In genomic region chr2:16161085-16161565, GRCh38 we compare ENCODE assay signal across 15 cellular contexts.
DNase-seq lines count a peak whose midpoint lies in the region; ATAC-seq and TF ChIP-seq lines count a peak whose summit lies in the region.
"Had no signal": no experiment of that assay in that cellular context is flagged by ENCODE, and none has a peak within 500 bp of the region (broad histone marks: within the 10 kb centered on the region; RNA-seq: fewer than 3 reads in every experiment).

No MANE protein-coding gene starts in this region.

- H3K27me3 ChIP-seq in BE2C = no peaks in the 10 kb centered on the region
- H3K27me3 ChIP-seq: BLaER1 treated with 17β-estradiol and CSF1 and Interleukin-3, amounts not matched to agents 10 nM and 100 nM had no signal

- H3K27me3 Mint-ChIP-seq in osteocyte (ENCODE audit: unreplicated experiment) = no peaks in the 10 kb centered on the region
- H3K27me3 Mint-ChIP-seq in activated CD8-positive, alpha-beta memory T cell treated with anti-CD3 and anti-CD28 coated beads, Interleukin-2, amount 10 ng/mL, durations not matched to agents 7 days and 5 days = no peaks in the 10 kb centered on the region
- H3K27me3 Mint-ChIP-seq in natural killer cell (ENCODE audit: low read depth in 2 of 2) = peaks cover 0 to 2% of the 10 kb centered on the region in 2 donors

- ATAC-seq in activated CD8-positive, alpha-beta memory T cell treated with anti-CD3 and anti-CD28 coated beads, Interleukin-2, amount 10 ng/mL, durations not matched to agents 7 days and 5 days = no peak
- no peak for ATAC-seq in natural killer cell
- ATAC-seq: CD8-positive, alpha-beta T cell had no signal

- H3K36me3 Mint-ChIP-seq in osteocyte (ENCODE audit: unreplicated experiment) (no peaks in the 10 kb centered on the region), natural killer cell (no peaks in the 10 kb centered on the region)
- H3K36me3 Mint-ChIP-seq in activated CD8-positive, alpha-beta memory T cell treated with anti-CD3 and anti-CD28 coated beads, Interleukin-2, amount 10 ng/mL, durations not matched to agents 7 days and 5 days = no peaks in the 10 kb centered on the region
- H3K36me3 Mint-ChIP-seq: CD8-positive, alpha-beta T cell had no signal

- intact Hi-C loops in natural killer cell (cut with micrococcal nuclease) = no loop called here

- CTCF ChIA-PET in activated CD8-positive, alpha-beta memory T cell treated with anti-CD3 and anti-CD28 coated beads, Interleukin-2, amount 10 ng/mL, durations not matched to agents 7 days and 5 days (lab: Charles Lee) = no interaction called here

- DNase-seq in BE2C (peak; percentile 90), SK-N-DZ (ENCODE audit: low spot score) (peak; percentile 96), osteocyte (ENCODE audit: extremely low spot score, unreplicated experiment) (peak; percentile 21), NCI-H526 (lab: John Stamatoyannopoulos, UW) (no peak), natural killer cell (no peak)
- no peak for DNase-seq in activated CD8-positive, alpha-beta memory T cell treated with anti-CD3 and anti-CD28 coated beads, Interleukin-2, amount 10 ng/mL, durations not matched to agents 7 days and 5 days
- DNase-seq: 8988T; ACHN; Caco-2; Calu3; CD4-positive, alpha-beta T cell; CD8-positive, alpha-beta T cell; DMS79 treated with DMSO at 0.1 percent for 48 hours; GF-D8 had no signal

- peaks cover 19% of the 10 kb centered on the region for H3K9me3 Mint-ChIP-seq in osteocyte (ENCODE audit: unreplicated experiment)
- H3K9me3 Mint-ChIP-seq in activated CD8-positive, alpha-beta memory T cell treated with anti-CD3 and anti-CD28 coated beads, Interleukin-2, amount 10 ng/mL, durations not matched to agents 7 days and 5 days (ENCODE audit: low read depth) = no peaks in the 10 kb centered on the region
- H3K9me3 Mint-ChIP-seq in natural killer cell = no peaks in the 10 kb centered on the region
- H3K9me3 Mint-ChIP-seq: CD4-positive, alpha-beta T cell; CD8-positive, alpha-beta T cell had no signal

- H3K9me3 ChIP-seq in BE2C = peaks cover 16% of the 10 kb centered on the region
- H3K9me3 ChIP-seq: BLaER1 treated with 17β-estradiol and CSF1 and Interleukin-3, amounts not matched to agents 10 nM and 100 nM; Caco-2 had no signal

- H3K36me3 ChIP-seq in BE2C = no peaks in the 10 kb centered on the region
- H3K36me3 ChIP-seq: BLaER1 treated with 17β-estradiol and CSF1 and Interleukin-3, amounts not matched to agents 10 nM and 100 nM had no signal

- H3K4me1 Mint-ChIP-seq in osteocyte (ENCODE audit: unreplicated experiment) (no peaks in the 10 kb centered on the region), natural killer cell (no peaks in the 10 kb centered on the region)
- no peaks in the 10 kb centered on the region for H3K4me1 Mint-ChIP-seq in activated CD8-positive, alpha-beta memory T cell treated with anti-CD3 and anti-CD28 coated beads, Interleukin-2, amount 10 ng/mL, durations not matched to agents 7 days and 5 days

- no peak overlapping the region for H3K27ac Mint-ChIP-seq in osteocyte (ENCODE audit: unreplicated experiment)
- H3K27ac Mint-ChIP-seq in activated CD8-positive, alpha-beta memory T cell treated with anti-CD3 and anti-CD28 coated beads, Interleukin-2, amount 10 ng/mL, durations not matched to agents 7 days and 5 days = no peak overlapping the region
- H3K27ac Mint-ChIP-seq in natural killer cell = no peak overlapping the region
- H3K27ac Mint-ChIP-seq: CD4-positive, alpha-beta T cell; CD8-positive, alpha-beta T cell had no signal

- TF ChIP-seq CTCF in BE2C (IDR thresholded peaks at IDR 0.05; ENCODE audit: low read depth, low read length) (no peak), osteocyte (IDR thresholded peaks at IDR 0.05) (no peak), natural killer cell (IDR thresholded peaks at IDR 0.05) (no peak)

- H3K4me1 ChIP-seq in BE2C = peaks cover 5% of the 10 kb centered on the region
- H3K4me1 ChIP-seq: BLaER1 treated with 17β-estradiol and CSF1 and Interleukin-3, amounts not matched to agents 10 nM and 100 nM; Caco-2 had no signal

- H3K4me3 Mint-ChIP-seq in osteocyte (ENCODE audit: unreplicated experiment) (no peak overlapping the region), natural killer cell (no peak overlapping the region)
- no peak overlapping the region for H3K4me3 Mint-ChIP-seq in activated CD8-positive, alpha-beta memory T cell treated with anti-CD3 and anti-CD28 coated beads, Interleukin-2, amount 10 ng/mL, durations not matched to agents 7 days and 5 days
- H3K4me3 Mint-ChIP-seq: CD4-positive, alpha-beta T cell; CD8-positive, alpha-beta T cell had no signal

- H3K4me3 ChIP-seq in BE2C (ENCODE audit: low read depth, low read length) = no peak overlapping the region
- H3K4me3 ChIP-seq: BLaER1 treated with 17β-estradiol and CSF1 and Interleukin-3, amounts not matched to agents 10 nM and 100 nM had no signal

Comparison
In these comparisons a context has a peak if more than half of its experiments do, and no peak if none do; other contexts are left out.
1. DNase-seq: peak in BE2C (single experiment), SK-N-DZ (single experiment) and osteocyte (single experiment); none in activated CD8-positive, alpha-beta memory T cell treated with anti-CD3 and anti-CD28 coated beads, Interleukin-2, amount 10 ng/mL, durations not matched to agents 7 days and 5 days (single experiment), NCI-H526 (0 of 2) and natural killer cell (single experiment).